Comparison of ENCODE assay signal across 8 cellular contexts in the genomic region with DNA sequence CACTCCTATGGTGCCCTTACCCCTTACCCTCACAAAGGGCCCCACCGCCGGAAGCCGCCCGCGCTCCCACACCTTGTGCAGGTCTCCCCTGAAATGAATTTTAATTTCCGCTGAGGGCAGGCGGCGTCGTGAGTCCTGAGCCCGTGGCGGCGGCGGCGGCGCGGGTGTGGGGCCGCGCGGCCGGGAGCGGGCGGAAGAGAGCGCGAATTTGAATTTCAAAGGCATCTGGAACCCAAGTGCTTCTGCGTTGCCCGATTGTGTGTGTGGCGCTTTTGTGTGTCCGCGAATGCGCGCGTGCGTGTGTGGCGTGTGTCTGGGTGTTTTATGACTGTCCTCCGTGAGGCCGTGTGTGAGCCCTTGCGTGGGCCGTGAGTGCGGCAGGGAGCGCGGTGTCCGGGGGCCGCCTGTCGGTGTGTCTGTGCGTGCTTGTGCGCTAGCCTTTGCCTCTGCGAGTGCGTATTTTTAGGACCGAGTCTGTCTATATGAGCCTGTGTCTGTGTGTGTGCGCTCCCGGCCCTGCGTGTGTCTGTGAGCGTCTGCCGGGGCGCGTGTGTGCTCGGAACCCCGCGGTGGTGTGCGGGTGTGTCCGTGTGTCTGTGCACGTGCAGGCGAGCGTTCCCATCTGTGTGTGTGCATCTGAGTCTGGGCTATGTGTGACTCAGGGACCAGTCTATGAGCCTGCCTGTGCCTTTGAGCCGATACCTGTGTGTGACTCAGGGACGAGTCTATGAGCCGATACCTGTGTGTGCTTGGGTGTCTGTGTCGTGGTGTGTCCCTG. TPM values are rescaled to one million over a fixed set of nuclear protein-coding genes. Genes with fewer than 3 reads are reported as not detected.
A peak's percentile ranks its signal among the peaks of the same experiment; 100 is the strongest.
DNase-seq lines count a peak whose midpoint lies in the region; ATAC-seq and TF ChIP-seq lines count a peak whose summit lies in the region.

No MANE protein-coding gene starts in this region.

- no peak for ATAC-seq in GM18505 (IDR thresholded peaks at IDR 0.05; ENCODE audit: unreplicated experiment)

- peaks cover 12% of the 10 kb centered on the region for H3F3A ChIP-seq in neural progenitor cell (ENCODE audit: low read depth)

- peaks cover 58% of the 10 kb centered on the region for H3K4me1 Mint-ChIP-seq in neural progenitor cell

- H3K9me3 Mint-ChIP-seq in neural progenitor cell, result no peaks in the 10 kb centered on the region

- H4K20me1 ChIP-seq in neural progenitor cell (ENCODE audit: low read depth), result no peaks in the 10 kb centered on the region

- peak overlapping the region; percentile 86 for H3K27ac Mint-ChIP-seq in neural progenitor cell

- peak overlapping the region; percentile 59 for H2AFZ ChIP-seq in neural progenitor cell (replicated peaks)

- H3K9me3 ChIP-seq in neural progenitor cell (ENCODE audit: low read depth), result no peaks in the 10 kb centered on the region

- peak; percentile 19 for TF ChIP-seq CTCF in AG09309 (IDR thresholded peaks at IDR 0.05; ENCODE audit: control insufficient read depth, insufficient read depth, low read depth, low read length, missing control alignments)
- peak; percentile 11 for TF ChIP-seq CTCF in neural progenitor cell (IDR thresholded peaks at IDR 0.05)

- peak overlapping the region; percentile 88 for H3K4me3 Mint-ChIP-seq in neural progenitor cell

- H3K27ac ChIP-seq in neural progenitor cell, result no peak overlapping the region

- H3K4me2 ChIP-seq in neural progenitor cell, result peak overlapping the region; percentile 84

- no peak for DNase-seq in AG09309 (ENCODE audit: low read depth)
- DNase-seq in activated CD4-positive, alpha-beta T cell treated with anti-CD3 and anti-CD28 coated beads for 24 hours (ENCODE audit: low read depth in 2 of 2), result peak; percentile 34 to 48
- peak; percentile 16 for DNase-seq in dermis blood vessel endothelial cell
- peak; percentile 49 for DNase-seq in neural progenitor cell (ENCODE audit: low spot score)
- no peak for DNase-seq in SKM-1 (lab: John Stamatoyannopoulos, UW; ENCODE audit: unreplicated experiment)
- DNase-seq in NCI-H524 treated with DMSO at 0.1 percent for 48 hours (lab: John Stamatoyannopoulos, UW), result no peak
- DNase-seq in T1000 (lab: John Stamatoyannopoulos, UW), result no peak

- H3K4me1 ChIP-seq in neural progenitor cell, result peaks cover 37% of the 10 kb centered on the region

- H3K79me2 ChIP-seq in neural progenitor cell (ENCODE audit: low read depth), result no peaks in the 10 kb centered on the region

- H3K4me3 ChIP-seq in AG09309 (ENCODE audit: control insufficient read depth, low read depth, low read length) (peak overlapping the region; percentile 34), neural progenitor cell (peak overlapping the region; percentile 49)

- no peak for TF ChIP-seq POLR2A in GM18505 (IDR thresholded peaks at IDR 0.05; ENCODE audit: borderline replicate concordance, extremely low read depth, insufficient read depth, insufficient read length)

- H3K36me3 Mint-ChIP-seq in neural progenitor cell, result no peaks in the 10 kb centered on the region

- no peak overlapping the region for H3K9ac ChIP-seq in neural progenitor cell

- no peaks in the 10 kb centered on the region for H3K36me3 ChIP-seq in neural progenitor cell

- peaks cover 68% of the 10 kb centered on the region for H3K27me3 ChIP-seq in neural progenitor cell

- peaks cover 52% of the 10 kb centered on the region for H3K27me3 Mint-ChIP-seq in neural progenitor cell (ENCODE audit: insufficient read depth, low read depth)

RNA-seq across cellular contexts. Expression of gene ADGRB2, which starts 7.9 kb away (rescaled TPM):
- total RNA-seq in dermis blood vessel endothelial cell (0.17 and 0.28 TPM in 2 replicates), neural progenitor cell (ENCODE audit: low replicate concordance) (7.1 and 21.2 TPM in 2 replicates)

RNA-seq across cellular contexts. Expression of gene SPOCD1, which starts 43.7 kb away (rescaled TPM):
- total RNA-seq in dermis blood vessel endothelial cell (2.0 and 11.4 TPM in 2 replicates), neural progenitor cell (ENCODE audit: low replicate concordance) (1.4 and 3.1 TPM in 2 replicates)

Comparison
In these comparisons a context has a peak if more than half of its experiments do, and no peak if none do; other contexts are left out.
1. DNase-seq: peak in activated CD4-positive, alpha-beta T cell treated with anti-CD3 and anti-CD28 coated beads for 24 hours (2 of 2), dermis blood vessel endothelial cell (single experiment) and neural progenitor cell (single experiment); none in AG09309 (single experiment), SKM-1 (single experiment), NCI-H524 treated with DMSO at 0.1 percent for 48 hours (single experiment) and T1000 (single experiment).